In the genomic region with DNA sequence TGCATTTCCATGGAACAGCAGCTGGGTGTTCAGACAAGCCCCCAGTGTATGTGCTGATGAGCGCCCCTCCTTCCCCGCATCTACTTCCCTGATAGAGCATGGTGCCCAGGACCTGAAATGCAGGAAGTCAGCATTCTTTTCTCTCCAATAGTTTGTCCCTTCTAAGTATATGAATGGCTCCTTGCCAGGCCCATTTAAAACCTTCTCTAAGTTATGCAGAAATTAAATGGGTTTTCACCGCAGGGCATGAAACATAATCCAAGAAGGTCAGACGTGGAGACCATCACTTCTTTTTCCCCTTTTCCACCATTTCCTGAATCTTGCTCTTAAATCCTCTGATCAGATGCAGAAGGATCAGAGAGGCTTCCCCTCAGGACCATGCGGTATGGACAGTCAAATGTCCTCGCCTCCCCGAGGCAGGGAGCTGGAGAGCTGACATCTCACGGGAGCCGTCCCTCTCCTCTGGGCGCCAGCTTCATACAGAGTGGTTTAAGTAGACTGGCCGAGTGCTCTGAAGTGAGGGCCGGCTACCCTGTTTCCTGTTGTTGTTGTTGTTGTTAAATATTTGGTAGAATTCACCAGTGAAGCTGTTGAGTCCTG, we compare ENCODE assay signal across 19 cellular contexts.
DNase-seq lines count a peak whose midpoint lies in the region; ATAC-seq and TF ChIP-seq lines count a peak whose summit lies in the region.
"Had no signal": no experiment of that assay in that cellular context is flagged by ENCODE, and none has a peak within 500 bp of the region (broad histone marks: within the 10 kb centered on the region; RNA-seq: fewer than 3 reads in every experiment).

No MANE protein-coding gene starts in this region.

- no peak overlapping the region for H3K4me3 Mint-ChIP-seq in WTC11
- H3K4me3 Mint-ChIP-seq in stimulated activated naive B cell treated with anti-CD40 and anti-IgM and Interleukin-4, amounts not matched to agents 10 μg/mL and 1 μg/mL and 100 μg/mL, for 72 hours, result no peak overlapping the region
- H3K4me3 Mint-ChIP-seq: H9 had no signal

- H3K27me3 Mint-ChIP-seq in WTC11 (ENCODE audit: low read depth), result peaks cover 3% of the 10 kb centered on the region
- H3K27me3 Mint-ChIP-seq in stimulated activated naive B cell treated with anti-CD40 and anti-IgM and Interleukin-4, amounts not matched to agents 10 μg/mL and 1 μg/mL and 100 μg/mL, for 72 hours, result peaks cover 19 to 45% of the 10 kb centered on the region in 2 donors

- CTCF ChIA-PET in HEK293T (lab: Yijun Ruan, JAX) (no interaction called here), WTC11 (lab: Charles Lee) (interaction anchor here (1.0 to 2.3 kb wide), 7 partner anchors 18 to 179 kb away, joined by 3 to 10 read pairs (median 4); no protein-coding TSS in a partner anchor)

- H3K4me1 Mint-ChIP-seq in WTC11, result peaks cover 39% of the 10 kb centered on the region
- no peaks in the 10 kb centered on the region for H3K4me1 Mint-ChIP-seq in stimulated activated naive B cell treated with anti-CD40 and anti-IgM and Interleukin-4, amounts not matched to agents 10 μg/mL and 1 μg/mL and 100 μg/mL, for 72 hours

- ATAC-seq in WTC11 (peak; percentile 56), HG03095 (IDR thresholded peaks at IDR 0.05; ENCODE audit: unreplicated experiment) (no peak)
- no peak for ATAC-seq in stimulated activated naive B cell treated with anti-CD40 and anti-IgM and Interleukin-4, amounts not matched to agents 10 μg/mL and 1 μg/mL and 100 μg/mL, for 72 hours (replicated peaks)
- ATAC-seq: PC-3 had no signal

- no peaks in the 10 kb centered on the region for H3K9me3 Mint-ChIP-seq in WTC11
- no peaks in the 10 kb centered on the region for H3K9me3 Mint-ChIP-seq in stimulated activated naive B cell treated with anti-CD40 and anti-IgM and Interleukin-4, amounts not matched to agents 10 μg/mL and 1 μg/mL and 100 μg/mL, for 72 hours
- H3K9me3 Mint-ChIP-seq: H9 had no signal

- TF ChIP-seq CTCF in WTC11 (IDR thresholded peaks at IDR 0.05), result no peak

- no peaks in the 10 kb centered on the region for H3K36me3 Mint-ChIP-seq in WTC11
- H3K36me3 Mint-ChIP-seq in stimulated activated naive B cell treated with anti-CD40 and anti-IgM and Interleukin-4, amounts not matched to agents 10 μg/mL and 1 μg/mL and 100 μg/mL, for 72 hours, result no peaks in the 10 kb centered on the region

- DNase-seq in DMS79 treated with DMSO at 0.1 percent for 48 hours (lab: John Stamatoyannopoulos, UW) (peak; percentile 62), HEK293T (ENCODE audit: extremely low spot score) (peak; percentile 25), WTC11 (ENCODE audit: low spot score) (no peak), left kidney (ENCODE audit: low read depth, low spot score) (peak; percentile 43), NCI-H345 (lab: John Stamatoyannopoulos, UW) (no peak)
- no peak for DNase-seq in stimulated activated naive B cell treated with anti-CD40 and anti-IgM and Interleukin-4, amounts not matched to agents 10 μg/mL and 1 μg/mL and 100 μg/mL, for 72 hours
- DNase-seq: ACHN, H9, KG1, NCI-H1105 treated with DMSO at 0.1 percent for 48 hours, NCI-H2029, NCI-H2171 treated with DMSO at 0.1 percent for 48 hours, NCI-H446 treated with DMSO at 0.1 percent for 48 hours, NCI-H82, PC-3, RPMI8226, SHP77 treated with DMSO at 0.1 percent for 48 hours, T-helper 1 cell had no signal

- no peak overlapping the region for H3K27ac Mint-ChIP-seq in WTC11
- H3K27ac Mint-ChIP-seq in stimulated activated naive B cell treated with anti-CD40 and anti-IgM and Interleukin-4, amounts not matched to agents 10 μg/mL and 1 μg/mL and 100 μg/mL, for 72 hours, result no peak overlapping the region

- POLR2A ChIA-PET in HEK293T (lab: Yijun Ruan, JAX) (no interaction called here), WTC11 (lab: Charles Lee) (interaction anchor here (0.7 kb wide), 1 partner anchor 676 kb away, joined by 3 read pairs; no protein-coding TSS in a partner anchor)

TF ChIP-seq in HEK293T, 16 proteins besides CTCF, POLR2A, EP300 and RAD21:
- no peak for TF ChIP-seq NFRKB (IDR thresholded peaks at IDR 0.05)
- no peak for TF ChIP-seq HDGF (IDR thresholded peaks at IDR 0.05; ENCODE audit: borderline replicate concordance)
- no peak for TF ChIP-seq ARNT (IDR thresholded peaks at IDR 0.05)
- TF ChIP-seq FOXA1 (IDR thresholded peaks at IDR 0.05), result no peak
- TF ChIP-seq L3MBTL2 (conservative IDR thresholded peaks at IDR 0.05), result no peak
- TF ChIP-seq FOXK2 (IDR thresholded peaks at IDR 0.05), result no peak
- TF ChIP-seq FOXM1 (IDR thresholded peaks at IDR 0.05; ENCODE audit: borderline replicate concordance), result no peak
- TF ChIP-seq TARDBP (IDR thresholded peaks at IDR 0.05), result no peak
- TF ChIP-seq CTBP1 (IDR thresholded peaks at IDR 0.05; ENCODE audit: borderline replicate concordance), result no peak
- TF ChIP-seq ELF4 (IDR thresholded peaks at IDR 0.05), result no peak

TF ChIP-seq in WTC11, 78 proteins besides CTCF, POLR2A, EP300 and RAD21:
- TF ChIP-seq ATF2 (CRISPR knock-in tag; IDR thresholded peaks at IDR 0.05; ENCODE audit: borderline replicate concordance, low read depth), result no peak
- TF ChIP-seq E2F4 (CRISPR knock-in tag; IDR thresholded peaks at IDR 0.05; ENCODE audit: borderline replicate concordance, low read depth), result no peak
- TF ChIP-seq FOXP1 (CRISPR knock-in tag; IDR thresholded peaks at IDR 0.05; ENCODE audit: borderline replicate concordance), result 0 out of 2 replicates have a peak, but pooled peaks have one; percentile 29
- TF ChIP-seq ETV6 (CRISPR knock-in tag; IDR thresholded peaks at IDR 0.05), result 0 out of 2 replicates have a peak, but pooled peaks have one; percentile 34

Comparison
In these comparisons a context has a peak if more than half of its experiments do, and no peak if none do; other contexts are left out.
1. DNase-seq: peak in DMS79 treated with DMSO at 0.1 percent for 48 hours (single experiment), HEK293T (single experiment) and left kidney (single experiment); none in WTC11 (single experiment), stimulated activated naive B cell treated with anti-CD40 and anti-IgM and Interleukin-4, amounts not matched to agents 10 μg/mL and 1 μg/mL and 100 μg/mL, for 72 hours (single experiment) and NCI-H345 (single experiment).